In the genomic region with DNA sequence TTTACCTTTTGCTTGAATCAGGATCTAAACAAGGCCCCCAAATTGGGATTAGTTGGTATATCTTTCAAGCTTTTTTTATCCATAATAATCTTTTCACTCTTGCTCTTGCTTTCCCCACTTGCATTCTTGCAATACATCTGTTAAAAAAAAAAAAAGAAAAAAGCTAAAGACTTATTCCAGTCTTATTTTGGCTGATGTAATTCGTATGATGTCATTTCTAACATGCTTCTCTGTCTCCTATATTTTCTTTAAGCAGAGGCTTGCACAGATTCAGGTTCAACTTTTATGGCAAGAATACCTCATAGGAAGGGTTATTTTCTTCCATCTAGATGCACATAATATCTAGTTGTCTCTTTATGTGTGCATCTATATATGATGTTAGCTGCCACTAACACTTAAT, we compare ENCODE assay signal across 2 cellular contexts.
TF ChIP-seq lines count a peak whose summit lies in the region.

No MANE protein-coding gene starts in this region.

TF ChIP-seq in HepG2, 621 proteins besides CTCF, POLR2A, EP300 and RAD21 (continued from another document):
- TF ChIP-seq ATF7 (IDR thresholded peaks at IDR 0.05) (peak; percentile 82), ATF7 (CRISPR knock-in tag; IDR thresholded peaks at IDR 0.05) (no peak), SMARCC2 (IDR thresholded peaks at IDR 0.05) (no peak)
TF ChIP-seq in HepG2: peak in this region for 1.

TF ChIP-seq in HEK293, 187 proteins besides CTCF, POLR2A, EP300 and RAD21 (continued from another document):
- TF ChIP-seq, protein P1, sequence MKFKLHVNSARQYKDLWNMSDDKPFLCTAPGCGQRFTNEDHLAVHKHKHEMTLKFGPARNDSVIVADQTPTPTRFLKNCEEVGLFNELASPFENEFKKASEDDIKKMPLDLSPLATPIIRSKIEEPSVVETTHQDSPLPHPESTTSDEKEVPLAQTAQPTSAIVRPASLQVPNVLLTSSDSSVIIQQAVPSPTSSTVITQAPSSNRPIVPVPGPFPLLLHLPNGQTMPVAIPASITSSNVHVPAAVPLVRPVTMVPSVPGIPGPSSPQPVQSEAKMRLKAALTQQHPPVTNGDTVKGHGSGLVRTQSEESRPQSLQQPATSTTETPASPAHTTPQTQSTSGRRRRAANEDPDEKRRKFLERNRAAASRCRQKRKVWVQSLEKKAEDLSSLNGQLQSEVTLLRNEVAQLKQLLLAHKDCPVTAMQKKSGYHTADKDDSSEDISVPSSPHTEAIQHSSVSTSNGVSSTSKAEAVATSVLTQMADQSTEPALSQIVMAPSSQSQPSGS (tag by site-specific recombination; IDR thresholded peaks at IDR 0.05; ENCODE audit: low read depth), result peak; percentile 61; the same call in 1 of the 2 replicates
